8 cellular contexts compared by ENCODE assay signal in genomic region chr2:162333968-162334367, GRCh38. TPM values are rescaled to one million over a fixed set of nuclear protein-coding genes. Genes with fewer than 3 reads are reported as not detected.
A peak's percentile ranks its signal among the peaks of the same experiment; 100 is the strongest.
DNase-seq lines count a peak whose midpoint lies in the region; ATAC-seq and TF ChIP-seq lines count a peak whose summit lies in the region.

No MANE protein-coding gene starts in this region.

- peak; percentile 7 for DNase-seq in activated naive CD4-positive, alpha-beta T cell treated with Interleukin-2 at 50 U/mL for 16 hours
- no peak for DNase-seq in activated naive CD4-positive, alpha-beta T cell (lab: John Stamatoyannopoulos, UW)
- no peak for DNase-seq in LNCaP clone FGC (ENCODE audit: low read depth)
- peak; percentile 19 for DNase-seq in amniotic epithelial cell (ENCODE audit: low read depth)
- DNase-seq in midbrain (lab: John Stamatoyannopoulos, UW): peak; percentile 32
- DNase-seq in COLO668 (lab: John Stamatoyannopoulos, UW; ENCODE audit: unreplicated experiment): no peak
- DNase-seq in ureter (ENCODE audit: low spot score): no peak

- no peak overlapping the region for H3K4me3 ChIP-seq in LNCaP clone FGC (ENCODE audit: low read depth, low read length)

- TF ChIP-seq CTCF in LNCaP clone FGC (IDR thresholded peaks at IDR 0.05; ENCODE audit: control insufficient read depth, extremely low read depth, insufficient read depth): peak; percentile 64

- peak; percentile 79 for ATAC-seq in GM21723 (IDR thresholded peaks at IDR 0.05; ENCODE audit: unreplicated experiment)

RNA-seq across cellular contexts. Expression of gene GCA, which starts 10.0 kb away (rescaled TPM):
- total RNA-seq in ureter: 27.5 TPM

RNA-seq across cellular contexts. Expression of gene IFIH1, which starts 15.5 kb away (rescaled TPM):
- total RNA-seq in ureter: 15.2 TPM

Comparison
In these comparisons a context has a peak if more than half of its experiments do, and no peak if none do; other contexts are left out.
1. DNase-seq: peak in activated naive CD4-positive, alpha-beta T cell treated with Interleukin-2 at 50 U/mL for 16 hours (single experiment), amniotic epithelial cell (single experiment) and midbrain (single experiment); none in activated naive CD4-positive, alpha-beta T cell (0 of 4), LNCaP clone FGC (single experiment), COLO668 (single experiment) and ureter (single experiment).